8 cellular contexts compared by ENCODE assay signal in genomic region chr16:58366247-58367031, GRCh38. TPM values are rescaled to one million over a fixed set of nuclear protein-coding genes. Genes with fewer than 3 reads are reported as not detected.
A peak's percentile ranks its signal among the peaks of the same experiment; 100 is the strongest.
DNase-seq lines count a peak whose midpoint lies in the region; ATAC-seq and TF ChIP-seq lines count a peak whose summit lies in the region.

No MANE protein-coding gene starts in this region.

- H3K27me3 ChIP-seq in brain microvascular endothelial cell (replicated peaks): no peaks in the 10 kb centered on the region

- no peaks in the 10 kb centered on the region for H3K4me1 Mint-ChIP-seq in activated CD8-positive, alpha-beta memory T cell treated with anti-CD3 and anti-CD28 coated beads, Interleukin-2, amount 10 ng/mL, durations not matched to agents 7 days and 5 days

- in situ Hi-C loops in brain microvascular endothelial cell (cut with HindIII; ENCODE audit: low pct_ligation_motif_present, low sequenced_read_pairs): no loop called here

- H3K4me3 ChIP-seq in brain microvascular endothelial cell (ENCODE audit: low read depth, low read length): no peak overlapping the region

- H3K27me3 Mint-ChIP-seq in activated CD8-positive, alpha-beta memory T cell treated with anti-CD3 and anti-CD28 coated beads, Interleukin-2, amount 10 ng/mL, durations not matched to agents 7 days and 5 days: peaks cover 36% of the 10 kb centered on the region

- TF ChIP-seq CTCF in brain microvascular endothelial cell (IDR thresholded peaks at IDR 0.05; ENCODE audit: low read depth, low read length, missing control alignments): no peak

- CTCF ChIA-PET in activated CD8-positive, alpha-beta memory T cell treated with anti-CD3 and anti-CD28 coated beads, Interleukin-2, amount 10 ng/mL, durations not matched to agents 7 days and 5 days (lab: Charles Lee): no interaction called here

- no peaks in the 10 kb centered on the region for H3K9me3 Mint-ChIP-seq in activated CD8-positive, alpha-beta memory T cell treated with anti-CD3 and anti-CD28 coated beads, Interleukin-2, amount 10 ng/mL, durations not matched to agents 7 days and 5 days (ENCODE audit: low read depth)

- no peak overlapping the region for H3K27ac Mint-ChIP-seq in activated CD8-positive, alpha-beta memory T cell treated with anti-CD3 and anti-CD28 coated beads, Interleukin-2, amount 10 ng/mL, durations not matched to agents 7 days and 5 days

- no peak overlapping the region for H3K27ac ChIP-seq in brain microvascular endothelial cell

- no peak for DNase-seq in activated CD8-positive, alpha-beta memory T cell treated with anti-CD3 and anti-CD28 coated beads, Interleukin-2, amount 10 ng/mL, durations not matched to agents 7 days and 5 days
- no peak for DNase-seq in activated CD8-positive, alpha-beta memory T cell treated with anti-CD3 and anti-CD28 coated beads for 24 hours
- peak; percentile 49 for DNase-seq in MV-4-11 (lab: John Stamatoyannopoulos, UW)
- peak; percentile 28 for DNase-seq in brain microvascular endothelial cell
- DNase-seq in putamen (ENCODE audit: low spot score): peak; percentile 81
- DNase-seq in GDM1 (lab: John Stamatoyannopoulos, UW): no peak

- peak; percentile 60 for ATAC-seq in activated CD8-positive, alpha-beta memory T cell treated with anti-CD3 and anti-CD28 coated beads, Interleukin-2, amount 10 ng/mL, durations not matched to agents 7 days and 5 days
- ATAC-seq in GM18505 (IDR thresholded peaks at IDR 0.05; ENCODE audit: unreplicated experiment) (no peak), HG03521 (IDR thresholded peaks at IDR 0.05; ENCODE audit: unreplicated experiment) (no peak)

- no peaks in the 10 kb centered on the region for H3K36me3 Mint-ChIP-seq in activated CD8-positive, alpha-beta memory T cell treated with anti-CD3 and anti-CD28 coated beads, Interleukin-2, amount 10 ng/mL, durations not matched to agents 7 days and 5 days

- H3K36me3 ChIP-seq in brain microvascular endothelial cell (replicated peaks): no peaks in the 10 kb centered on the region

- no peak for TF ChIP-seq POLR2A in GM18505 (IDR thresholded peaks at IDR 0.05; ENCODE audit: borderline replicate concordance, extremely low read depth, insufficient read depth, insufficient read length)

- no peak overlapping the region for H3K4me3 Mint-ChIP-seq in activated CD8-positive, alpha-beta memory T cell treated with anti-CD3 and anti-CD28 coated beads, Interleukin-2, amount 10 ng/mL, durations not matched to agents 7 days and 5 days

RNA-seq across cellular contexts. Expression of gene GINS3, which starts 25.8 kb away (rescaled TPM):
- total RNA-seq in activated CD8-positive, alpha-beta memory T cell treated with anti-CD3 and anti-CD28 coated beads, Interleukin-2, amount 10 ng/mL, durations not matched to agents 7 days and 5 days: 10 to 100 TPM; 15.6 to 19.2 TPM

Comparison
In these comparisons a context has a peak if more than half of its experiments do, and no peak if none do; other contexts are left out.
1. DNase-seq: peak in MV-4-11 (single experiment), brain microvascular endothelial cell (single experiment) and putamen (single experiment); none in activated CD8-positive, alpha-beta memory T cell treated with anti-CD3 and anti-CD28 coated beads, Interleukin-2, amount 10 ng/mL, durations not matched to agents 7 days and 5 days (single experiment), activated CD8-positive, alpha-beta memory T cell treated with anti-CD3 and anti-CD28 coated beads for 24 hours (single experiment) and GDM1 (single experiment).